In genomic region chr4:8186883-8187282, GRCh38 we compare ENCODE assay signal across 26 cellular contexts.
"Had no signal": no experiment of that assay in that cellular context is flagged by ENCODE, and none has a peak within 500 bp of the region (broad histone marks: within the 10 kb centered on the region; RNA-seq: fewer than 3 reads in every experiment).

No MANE protein-coding gene starts in this region.

- H3K9me3 ChIP-seq: left ventricle myocardium inferior, neutrophil, ovary, right atrium auricular region, stomach, testis, thyroid gland, transverse colon, upper lobe of left lung, vagina had no signal

- ATAC-seq: natural killer cell; sciatic nerve; stimulated activated memory B cell treated with anti-CD40 and anti-IgM and Interleukin-4, amounts not matched to agents 10 μg/mL and 1 μg/mL and 100 μg/mL, for 72 hours; stimulated activated naive CD8-positive, alpha-beta T cell treated with anti-CD3 and anti-CD28 coated beads, Interleukin-15, Interleukin-2, amounts not matched to agents 100 U/mL and 50 U/mL, for 24 hours had no signal

- H3K4me2 ChIP-seq: neural progenitor cell had no signal

- H3K27me3 ChIP-seq: neural progenitor cell, ovary, right atrium auricular region, stomach, testis, thyroid gland, transverse colon, upper lobe of left lung, vagina had no signal

- H3K4me3 ChIP-seq: left ventricle myocardium inferior, lung, neural progenitor cell, ovary, right atrium auricular region, skin epidermis, stomach, testis, thyroid gland, transverse colon, upper lobe of left lung, vagina had no signal

- H3K27ac ChIP-seq: left ventricle myocardium inferior, neural progenitor cell, neutrophil, ovary, right atrium auricular region, skin epidermis, stomach, testis, thyroid gland, transverse colon, upper lobe of left lung had no signal

- H3K36me3 ChIP-seq: left ventricle myocardium inferior, neural progenitor cell, neutrophil, ovary, right atrium auricular region, stomach, thyroid gland, transverse colon, upper lobe of left lung, vagina had no signal

- H3K4me1 ChIP-seq: neural progenitor cell, testis had no signal

- DNase-seq: islet precursor cell; left ventricle myocardium inferior; mesendoderm; naive B cell; natural killer cell; nephron progenitor cell; occipital lobe; ovary; stimulated activated CD4-positive, alpha-beta T cell treated with anti-CD3 and anti-CD28 coated beads, Interleukin-12 subunit alpha, Interleukin-12 subunit beta, amount 100 ng/mL, for 4 hours; stimulated activated CD4-positive, alpha-beta T cell treated with anti-CD3 and anti-CD28 coated beads, Interleukin-15, amount 100 ng/mL, for 24 hours; stimulated activated CD4-positive, alpha-beta T cell treated with anti-CD3 and anti-CD28 coated beads, Interleukin-2, amount 100 ng/mL, for 24 hours; stimulated activated CD4-positive, alpha-beta T cell treated with anti-CD3 and anti-CD28 coated beads, Interleukin-4, amount 100 ng/mL, for 1 hour; stimulated activated naive CD8-positive, alpha-beta T cell treated with anti-CD3 and anti-CD28 coated beads, Interleukin-15, Interleukin-2, amounts not matched to agents 100 U/mL and 50 U/mL, for 24 hours; stomach; testis; thyroid gland; transverse colon; upper lobe of left lung had no signal

- H3K9ac ChIP-seq: neural progenitor cell had no signal

- H2AFZ ChIP-seq: neural progenitor cell had no signal
